ENCODE assay signal across 9 cellular contexts in genomic region chr3:177194319-177194718, GRCh38. TPM values are rescaled to one million over a fixed set of nuclear protein-coding genes. Genes with fewer than 3 reads are reported as not detected.
DNase-seq lines count a peak whose midpoint lies in the region; ATAC-seq lines count a peak whose summit lies in the region.
"Had no signal": no experiment of that assay in that cellular context is flagged by ENCODE, and none has a peak within 500 bp of the region (broad histone marks: within the 10 kb centered on the region; RNA-seq: fewer than 3 reads in every experiment).

No MANE protein-coding gene starts in this region.

- peak overlapping the region; percentile 96 for H3K27ac Mint-ChIP-seq in activated T-cell treated with anti-CD3 and anti-CD28 coated beads, Interleukin-2, amount 50 U/mL, for 24 hours
- H3K27ac Mint-ChIP-seq in activated T-helper 2 cell treated with anti-CD3 and anti-CD28 coated beads, Interferon-gamma antibody, Interleukin-2, Interleukin-4, amounts not matched to agents 10 μg/mL and 5 μg/mL and 100 μg/mL, durations not matched to agents 14 hours and 24 hours and 36 hours: peak overlapping the region; percentile 31

- H3K4me3 Mint-ChIP-seq in activated T-cell treated with anti-CD3 and anti-CD28 coated beads, Interleukin-2, amount 50 U/mL, for 24 hours: peak overlapping the region; percentile 97
- H3K4me3 Mint-ChIP-seq in activated T-helper 2 cell treated with anti-CD3 and anti-CD28 coated beads, Interferon-gamma antibody, Interleukin-2, Interleukin-4, amounts not matched to agents 10 μg/mL and 5 μg/mL and 100 μg/mL, durations not matched to agents 14 hours and 24 hours and 36 hours (ENCODE audit: low read depth): peak overlapping the region; percentile 97

- no peak for ATAC-seq in HG03039 (IDR thresholded peaks at IDR 0.05; ENCODE audit: unreplicated experiment)

- H3K9ac ChIP-seq in iPS-20b (ENCODE audit: low read depth, low read length): peak overlapping the region; percentile 100; the same call in 1 of the 2 replicates
- peak overlapping the region in 1 of 5 donors; percentile 51 for H3K9ac ChIP-seq in subcutaneous abdominal adipose tissue (ENCODE audit: low read length in 5 of 5)

- H3K36me3 Mint-ChIP-seq in activated T-cell treated with anti-CD3 and anti-CD28 coated beads, Interleukin-2, amount 50 U/mL, for 24 hours (ENCODE audit: low read depth): peaks cover 56% of the 10 kb centered on the region
- peaks cover 46% of the 10 kb centered on the region for H3K36me3 Mint-ChIP-seq in activated T-helper 2 cell treated with anti-CD3 and anti-CD28 coated beads, Interferon-gamma antibody, Interleukin-2, Interleukin-4, amounts not matched to agents 10 μg/mL and 5 μg/mL and 100 μg/mL, durations not matched to agents 14 hours and 24 hours and 36 hours (ENCODE audit: low read depth)

- DNase-seq in activated T-cell treated with anti-CD3 and anti-CD28 coated beads, Interleukin-2, amount 50 U/mL, for 24 hours: no peak
- no peak for DNase-seq in activated T-cell treated with anti-CD3 and anti-CD28 coated beads, Interleukin-2, amount 50 U/mL, for 1 hour
- no peak for DNase-seq in activated T-helper 2 cell treated with anti-CD3 and anti-CD28 coated beads, Interferon-gamma antibody, Interleukin-2, Interleukin-4, amounts not matched to agents 10 μg/mL and 5 μg/mL and 100 μg/mL, durations not matched to agents 14 hours and 24 hours and 36 hours (ENCODE audit: low spot score)
- DNase-seq in GM19238 (ENCODE audit: insufficient read length, low spot score) (no peak), NCI-H748 (lab: John Stamatoyannopoulos, UW; ENCODE audit: unreplicated experiment) (no peak)
- DNase-seq: KG1 had no signal

- H3K9me3 ChIP-seq in iPS-20b (ENCODE audit: insufficient read depth, low read depth, low read length) (no peaks in the 10 kb centered on the region), subcutaneous abdominal adipose tissue (ENCODE audit: control insufficient read depth in 5 of 5, low read length in 5 of 5) (no peaks in the 10 kb centered on the region)

- no peaks in the 10 kb centered on the region for H3K27me3 Mint-ChIP-seq in activated T-cell treated with anti-CD3 and anti-CD28 coated beads, Interleukin-2, amount 50 U/mL, for 24 hours
- no peaks in the 10 kb centered on the region for H3K27me3 Mint-ChIP-seq in activated T-helper 2 cell treated with anti-CD3 and anti-CD28 coated beads, Interferon-gamma antibody, Interleukin-2, Interleukin-4, amounts not matched to agents 10 μg/mL and 5 μg/mL and 100 μg/mL, durations not matched to agents 14 hours and 24 hours and 36 hours (ENCODE audit: low read depth)

- intact Hi-C loops in activated T-helper 2 cell treated with anti-CD3 and anti-CD28 coated beads, Interferon-gamma antibody, Interleukin-2, Interleukin-4, amounts not matched to agents 10 μg/mL and 5 μg/mL and 100 μg/mL, durations not matched to agents 14 hours and 24 hours and 36 hours (cut with micrococcal nuclease): loop anchor here (2.0 kb wide), 2 partner anchors 44 to 138 kb away; no protein-coding TSS in a partner anchor

- no peaks in the 10 kb centered on the region for H3K36me3 ChIP-seq in iPS-20b (ENCODE audit: insufficient read depth, low read depth, low read length)
- H3K36me3 ChIP-seq in subcutaneous abdominal adipose tissue (ENCODE audit: control insufficient read depth in 5 of 5, insufficient read depth in 5 of 5, low read length in 5 of 5): no peaks in the 10 kb centered on the region

- peaks cover 39% of the 10 kb centered on the region for H3K4me1 ChIP-seq in iPS-20b (ENCODE audit: insufficient read depth, low read length)
- peaks cover 2 to 42% (median 41%) of the 10 kb centered on the region in 5 donors for H3K4me1 ChIP-seq in subcutaneous abdominal adipose tissue (ENCODE audit: control insufficient read depth in 5 of 5, insufficient read depth in 5 of 5, low read length in 5 of 5)

- H3K27ac ChIP-seq in iPS-20b (ENCODE audit: low read length) (no peak overlapping the region), subcutaneous abdominal adipose tissue (ENCODE audit: low read depth, low read length) (peak overlapping the region; percentile 99)

- H3K4me3 ChIP-seq in iPS-20b (ENCODE audit: low read length) (peak overlapping the region; percentile 96), subcutaneous abdominal adipose tissue (ENCODE audit: low read depth in 1 of 5, low read length in 5 of 5) (peak overlapping the region; percentile 41 to 98 (median 89))

- peaks cover 63% of the 10 kb centered on the region for H3K4me1 Mint-ChIP-seq in activated T-cell treated with anti-CD3 and anti-CD28 coated beads, Interleukin-2, amount 50 U/mL, for 24 hours (ENCODE audit: low read depth)
- H3K4me1 Mint-ChIP-seq in activated T-helper 2 cell treated with anti-CD3 and anti-CD28 coated beads, Interferon-gamma antibody, Interleukin-2, Interleukin-4, amounts not matched to agents 10 μg/mL and 5 μg/mL and 100 μg/mL, durations not matched to agents 14 hours and 24 hours and 36 hours (ENCODE audit: low read depth): peaks cover 48% of the 10 kb centered on the region

- no peaks in the 10 kb centered on the region for H3K9me3 Mint-ChIP-seq in activated T-cell treated with anti-CD3 and anti-CD28 coated beads, Interleukin-2, amount 50 U/mL, for 24 hours
- no peaks in the 10 kb centered on the region for H3K9me3 Mint-ChIP-seq in activated T-helper 2 cell treated with anti-CD3 and anti-CD28 coated beads, Interferon-gamma antibody, Interleukin-2, Interleukin-4, amounts not matched to agents 10 μg/mL and 5 μg/mL and 100 μg/mL, durations not matched to agents 14 hours and 24 hours and 36 hours

- H3K27me3 ChIP-seq in iPS-20b (ENCODE audit: insufficient read depth, low read length) (no peaks in the 10 kb centered on the region), subcutaneous abdominal adipose tissue (ENCODE audit: control insufficient read depth in 5 of 5, insufficient read depth in 4 of 5, low read length in 5 of 5) (no peaks in the 10 kb centered on the region)

RNA-seq across cellular contexts. Expression of gene TBL1XR1, which starts 3.0 kb away (rescaled TPM):
- total RNA-seq in activated T-helper 2 cell treated with anti-CD3 and anti-CD28 coated beads, Interferon-gamma antibody, Interleukin-2, Interleukin-4, amounts not matched to agents 10 μg/mL and 5 μg/mL and 100 μg/mL, durations not matched to agents 14 hours and 24 hours and 36 hours: 168 and 169 TPM in 2 replicates
